Comparison of ENCODE assay signal across 1 cellular context in the genomic region with DNA sequence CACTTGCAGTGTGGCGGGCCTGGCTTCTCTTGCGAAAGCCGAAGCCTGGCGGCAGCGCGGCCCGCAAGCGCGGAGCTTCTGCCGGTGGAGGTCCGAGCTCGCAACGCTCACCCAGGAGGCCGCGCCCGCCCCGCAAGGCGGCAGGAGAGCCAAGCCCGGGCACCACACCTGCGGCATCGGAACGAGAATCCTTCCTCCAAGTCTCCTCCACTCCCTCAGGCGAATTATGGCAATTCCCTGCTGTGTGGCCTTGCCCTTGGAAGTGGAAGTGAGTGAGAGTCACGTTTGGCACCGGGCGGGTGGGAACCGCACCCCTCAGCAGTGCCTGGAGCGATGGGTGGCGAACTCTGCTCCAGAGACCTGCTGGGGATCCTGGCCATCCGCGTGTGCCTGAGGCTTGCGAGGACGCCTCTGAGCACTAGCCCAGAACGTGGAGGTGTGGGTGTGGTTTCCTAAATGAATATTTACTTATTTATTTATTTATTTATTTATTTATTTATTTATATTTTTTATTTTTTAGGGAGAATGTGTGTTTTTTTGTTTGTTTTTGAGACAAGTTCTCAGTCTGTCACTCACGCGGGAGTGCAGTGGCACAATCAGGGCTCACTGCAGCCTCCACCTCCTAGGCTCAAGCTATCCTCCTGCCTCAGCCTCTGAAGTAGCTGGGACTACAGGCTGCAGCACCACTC.
TF ChIP-seq lines count a peak whose summit lies in the region.

No MANE protein-coding gene starts in this region.

TF ChIP-seq in IMR-90, 13 proteins besides CTCF, POLR2A, EP300 and RAD21 (continued from another document):
- TF ChIP-seq, protein P1, sequence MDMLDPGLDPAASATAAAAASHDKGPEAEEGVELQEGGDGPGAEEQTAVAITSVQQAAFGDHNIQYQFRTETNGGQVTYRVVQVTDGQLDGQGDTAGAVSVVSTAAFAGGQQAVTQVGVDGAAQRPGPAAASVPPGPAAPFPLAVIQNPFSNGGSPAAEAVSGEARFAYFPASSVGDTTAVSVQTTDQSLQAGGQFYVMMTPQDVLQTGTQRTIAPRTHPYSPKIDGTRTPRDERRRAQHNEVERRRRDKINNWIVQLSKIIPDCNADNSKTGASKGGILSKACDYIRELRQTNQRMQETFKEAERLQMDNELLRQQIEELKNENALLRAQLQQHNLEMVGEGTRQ (IDR thresholded peaks at IDR 0.05; ENCODE audit: low read depth, low read length), result no peak
- TF ChIP-seq MAZ (IDR thresholded peaks at IDR 0.05; ENCODE audit: borderline replicate concordance, low read depth, low read length), result no peak
- TF ChIP-seq MAFK (IDR thresholded peaks at IDR 0.05; ENCODE audit: low read depth, low read length), result no peak
- TF ChIP-seq CEBPB (IDR thresholded peaks at IDR 0.05; ENCODE audit: low read depth, low read length), result no peak
- no peak for TF ChIP-seq SMC3 (IDR thresholded peaks at IDR 0.05; ENCODE audit: low read depth, low read length)
- no peak for TF ChIP-seq BHLHE40 (IDR thresholded peaks at IDR 0.05; ENCODE audit: low read depth, low read length)
- TF ChIP-seq MXI1 (IDR thresholded peaks at IDR 0.05; ENCODE audit: borderline replicate concordance, low read depth, low read length), result no peak
- TF ChIP-seq FOS (IDR thresholded peaks at IDR 0.05; ENCODE audit: low read depth, low read length), result no peak
